Comparison of ENCODE assay signal across 24 cellular contexts in the genomic region with DNA sequence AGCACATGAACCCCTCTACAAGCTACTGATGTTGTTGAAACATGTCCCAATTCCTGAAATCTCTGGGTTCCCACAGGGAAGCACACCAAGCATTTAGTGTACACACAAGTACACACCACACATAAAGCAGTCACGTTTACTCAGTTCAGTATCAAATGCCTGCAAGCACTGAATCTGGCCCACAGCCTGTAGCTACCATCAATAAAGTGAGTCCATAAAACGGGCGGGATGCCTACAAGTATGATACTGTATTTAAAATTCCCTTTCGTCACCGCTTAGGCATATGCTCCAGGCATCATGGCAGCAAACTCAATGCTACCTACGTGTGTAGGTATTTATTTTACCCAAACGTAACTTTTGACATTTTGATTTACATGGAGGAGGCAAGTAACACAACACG. TPM values are rescaled to one million over a fixed set of nuclear protein-coding genes. Genes with fewer than 3 reads are reported as not detected.
DNase-seq lines count a peak whose midpoint lies in the region; ATAC-seq, FAIRE-seq and TF ChIP-seq lines count a peak whose summit lies in the region.
"Had no signal": no experiment of that assay in that cellular context is flagged by ENCODE, and none has a peak within 500 bp of the region (broad histone marks: within the 10 kb centered on the region; RNA-seq: fewer than 3 reads in every experiment).

No MANE protein-coding gene starts in this region.

- no peaks in the 10 kb centered on the region for H3K9me3 ChIP-seq in HepG2 (ENCODE audit: low read length)
- H3K9me3 ChIP-seq in right lobe of liver: no peaks in the 10 kb centered on the region
- no peaks in the 10 kb centered on the region for H3K9me3 ChIP-seq in OCI-LY7 (ENCODE audit: low read length)
- no peaks in the 10 kb centered on the region for H3K9me3 ChIP-seq in iPS-15b (ENCODE audit: control insufficient read depth, insufficient read depth, low read length)
- H3K9me3 ChIP-seq in HAP-1: no peaks in the 10 kb centered on the region
- H3K9me3 ChIP-seq: breast epithelium, heart left ventricle had no signal

- TF ChIP-seq RAD21 in HepG2 (CRISPR knock-in tag; IDR thresholded peaks at IDR 0.05): no peak

- H3K9ac ChIP-seq in HepG2 (ENCODE audit: insufficient read depth, low read depth, low read length): 0 out of 2 replicates have a peak overlapping the region, but pooled peaks have one; percentile 5
- H3K9ac ChIP-seq in iPS-15b (ENCODE audit: low read depth, low read length): peak overlapping the region; percentile 65

- H2AFZ ChIP-seq in HepG2 (ENCODE audit: low read length) (no peak overlapping the region), OCI-LY7 (ENCODE audit: low read length) (no peak overlapping the region)

- ATAC-seq in HepG2 (no peak), right lobe of liver (no peak)
- ATAC-seq in stimulated activated memory B cell treated with anti-CD40 and anti-IgM and Interleukin-4, amounts not matched to agents 10 μg/mL and 1 μg/mL and 100 μg/mL, for 72 hours: no peak
- ATAC-seq: esophagus mucosa; heart left ventricle; stimulated activated naive CD8-positive, alpha-beta T cell treated with anti-CD3 and anti-CD28 coated beads, Interleukin-15, Interleukin-2, amounts not matched to agents 100 U/mL and 50 U/mL, for 24 hours had no signal

- H3K9me2 ChIP-seq in OCI-LY7 (ENCODE audit: insufficient read depth, low read length): no peaks in the 10 kb centered on the region

- no peak for DNase-seq in HepG2 (ENCODE audit: low spot score)
- no peak for DNase-seq in right lobe of liver
- DNase-seq in OCI-LY7 (ENCODE audit: low spot score): no peak
- no peak for DNase-seq in HAP-1 (ENCODE audit: low spot score in 2 of 2)
- DNase-seq in GOT3 (lab: John Stamatoyannopoulos, UW): no peak
- DNase-seq in mesenteric fat pad (ENCODE audit: low spot score): no peak
- DNase-seq: activated CD4-positive, alpha-beta T cell treated with anti-CD3 and anti-CD28 coated beads, Interleukin-2, amount 50 U/mL, for 1 hour; activated effector memory CD4-positive, alpha-beta T cell treated with anti-CD3 and anti-CD28 coated beads, Interleukin-2, amount 50 U/mL, for 16 hours; dermis blood vessel endothelial cell; DMS 273 treated with DMSO at 0.1 percent for 48 hours; heart left ventricle; Kasumi-1; kidney; NCI-H1436; NCI-H2227 treated with DMSO at 0.1 percent for 48 hours; NK-92 treated with Interleukin-12 subunit alpha and Interleukin-12 subunit beta, amount 100 ng/mL, for 24 hours; posterior cingulate gyrus; SIG-M5; stimulated activated naive CD8-positive, alpha-beta T cell treated with anti-CD3 and anti-CD28 coated beads, Interleukin-15, Interleukin-2, amounts not matched to agents 100 U/mL and 50 U/mL, for 24 hours had no signal

- TF ChIP-seq EP300 in HepG2 (IDR thresholded peaks at IDR 0.05; ENCODE audit: low read depth in 2 of 2, low read length in 2 of 2) (no peak), HepG2 (CRISPR knock-in tag; IDR thresholded peaks at IDR 0.05; ENCODE audit: borderline replicate concordance) (no peak)

- H4K20me1 ChIP-seq in HepG2 (ENCODE audit: insufficient read depth, low read length): peaks cover 16% of the 10 kb centered on the region
- no peaks in the 10 kb centered on the region for H4K20me1 ChIP-seq in OCI-LY7 (ENCODE audit: insufficient read depth, low read length)

- TF ChIP-seq CTCF in HepG2 (CRISPR knock-in tag; IDR thresholded peaks at IDR 0.05) (no peak), right lobe of liver (IDR thresholded peaks at IDR 0.05) (no peak), OCI-LY7 (conservative IDR thresholded peaks at IDR 0.05; ENCODE audit: low read length) (no peak)

- no peak overlapping the region for H3K27ac Mint-ChIP-seq in stimulated activated memory B cell treated with anti-CD40 and anti-IgM and Interleukin-4, amounts not matched to agents 10 μg/mL and 1 μg/mL and 100 μg/mL, for 72 hours

- intact Hi-C loops in HepG2 (cut with micrococcal nuclease; ENCODE audit: unreplicated experiment): no loop called here
- intact Hi-C loops in right lobe of liver (cut with DNase I): no loop called here
- intact Hi-C loops in OCI-LY7 (cut with micrococcal nuclease; ENCODE audit: unreplicated experiment): no loop called here

- H3K36me3 ChIP-seq in HepG2 (replicated peaks in 1 of 2; ENCODE audit: control insufficient read depth in 1 of 2, insufficient read depth in 2 of 2, low read length in 2 of 2) (peaks cover 9 to 32% of the 10 kb centered on the region in 2 experiments), right lobe of liver (peaks cover 0 to 13% (median 0%) of the 10 kb centered on the region in 4 donors), OCI-LY7 (ENCODE audit: insufficient read depth, low read length) (peaks cover 22% of the 10 kb centered on the region), iPS-15b (ENCODE audit: control insufficient read depth, insufficient read depth, low read length) (peaks cover 12% of the 10 kb centered on the region), HAP-1 (replicated peaks) (peaks cover 39% of the 10 kb centered on the region)
- H3K36me3 ChIP-seq: breast epithelium had no signal

- FAIRE-seq in HepG2 (lab: Jason Lieb, UNC): no peak
- FAIRE-seq: kidney had no signal

- H3K79me2 ChIP-seq in HepG2 (ENCODE audit: insufficient read depth, low read length): peaks cover 60% of the 10 kb centered on the region
- H3K79me2 ChIP-seq in OCI-LY7 (ENCODE audit: insufficient read depth, low read depth, low read length): peaks cover 9% of the 10 kb centered on the region; the same call in 1 of the 2 replicates

- no peaks in the 10 kb centered on the region for H3K27me3 Mint-ChIP-seq in stimulated activated memory B cell treated with anti-CD40 and anti-IgM and Interleukin-4, amounts not matched to agents 10 μg/mL and 1 μg/mL and 100 μg/mL, for 72 hours

- H3K27me3 ChIP-seq in HepG2 (ENCODE audit: control insufficient read depth in 1 of 2, insufficient read depth in 2 of 2, low read length in 2 of 2): no peaks in the 10 kb centered on the region
- no peaks in the 10 kb centered on the region for H3K27me3 ChIP-seq in right lobe of liver
- H3K27me3 ChIP-seq in iPS-15b (ENCODE audit: control insufficient read depth, insufficient read depth, low read length): no peaks in the 10 kb centered on the region
- no peaks in the 10 kb centered on the region for H3K27me3 ChIP-seq in HAP-1 (ENCODE audit: low read depth)
- H3K27me3 ChIP-seq: breast epithelium, heart left ventricle had no signal

- H3K4me2 ChIP-seq in HepG2 (ENCODE audit: low read depth, low read length) (peak overlapping the region; percentile 74), OCI-LY7 (ENCODE audit: low read length) (no peak overlapping the region)

- no peak overlapping the region for H3K4me3 Mint-ChIP-seq in stimulated activated memory B cell treated with anti-CD40 and anti-IgM and Interleukin-4, amounts not matched to agents 10 μg/mL and 1 μg/mL and 100 μg/mL, for 72 hours

- 79% methylated on average over 8 of the region's 8 CpGs for whole genome bisulfite sequencing in HepG2 (ENCODE audit: low lambda C conversion rate)
- 88% methylated on average over 7 of the region's 8 CpGs for WGBS in right lobe of liver (ENCODE audit: insufficient coverage, low coverage, low lambda C conversion rate, missing lambda C conversion rate)

- CTCF ChIA-PET in HepG2 (lab: Yijun Ruan, JAX; ENCODE audit: low intra/inter-chr PET ratio, low total read pairs): no interaction called here
- CTCF ChIA-PET in OCI-LY7 (lab: Charles Lee; ENCODE audit: unreplicated experiment): no interaction called here

- peaks cover 26% of the 10 kb centered on the region for H3K36me3 Mint-ChIP-seq in stimulated activated memory B cell treated with anti-CD40 and anti-IgM and Interleukin-4, amounts not matched to agents 10 μg/mL and 1 μg/mL and 100 μg/mL, for 72 hours

- H3K4me1 Mint-ChIP-seq in stimulated activated memory B cell treated with anti-CD40 and anti-IgM and Interleukin-4, amounts not matched to agents 10 μg/mL and 1 μg/mL and 100 μg/mL, for 72 hours: peaks cover 44% of the 10 kb centered on the region

- no peaks in the 10 kb centered on the region for H3K9me3 Mint-ChIP-seq in stimulated activated memory B cell treated with anti-CD40 and anti-IgM and Interleukin-4, amounts not matched to agents 10 μg/mL and 1 μg/mL and 100 μg/mL, for 72 hours

- TF ChIP-seq POLR2A in HepG2 (IDR thresholded peaks at IDR 0.05; ENCODE audit: insufficient read depth in 1 of 2, low read depth in 2 of 2, low read length in 2 of 2): no peak
- no peak for TF ChIP-seq POLR2A in right lobe of liver (IDR thresholded peaks at IDR 0.05)

- POLR2A ChIA-PET in HepG2 (lab: Yijun Ruan, JAX) (interaction anchor here (0.6 to 0.9 kb wide), 2 partner anchors 8 to 110 kb away, joined by 3 read pairs; no protein-coding TSS in a partner anchor), OCI-LY7 (lab: Charles Lee) (interaction anchor here (1.4 kb wide), 1 partner anchor 115 kb away, joined by 3 read pairs; no protein-coding TSS in a partner anchor)

- BruUV-seq in HepG2 (replicated peaks; lab: Mats Ljungman, UMichigan) (TSS peak; percentile 58), OCI-LY7 (replicated peaks; lab: Mats Ljungman, UMichigan) (TSS peak; percentile 77)

- in situ Hi-C loops in HepG2 (cut with HindIII; ENCODE audit: extremely low pct_ligation_motif_present, low pct_unique_long_range_greater_than_20kb) (no loop called here), HAP-1 (cut with MboI; ENCODE audit: low sequenced_read_pairs) (no loop called here)

- H3K27ac ChIP-seq in HepG2 (ENCODE audit: extremely low read length, insufficient read depth, low read length) (no peak overlapping the region), right lobe of liver (no peak overlapping the region), OCI-LY7 (ENCODE audit: low read depth, low read length, poor library complexity, severe bottlenecking) (no peak overlapping the region)
- H3K27ac ChIP-seq: breast epithelium, heart left ventricle, HL-60 had no signal

- H3K4me1 ChIP-seq in HepG2 (ENCODE audit: insufficient read depth, low read length) (peaks cover 71% of the 10 kb centered on the region), right lobe of liver (peaks cover 0 to 11% (median 2%) of the 10 kb centered on the region in 4 donors), OCI-LY7 (ENCODE audit: insufficient read depth, low read length, poor library complexity, severe bottlenecking) (peaks cover 22% of the 10 kb centered on the region), iPS-15b (ENCODE audit: control insufficient read depth, insufficient read depth, low read length) (no peaks in the 10 kb centered on the region), HAP-1 (peaks cover 4% of the 10 kb centered on the region; the same call in 1 of the 2 replicates)

- no peak overlapping the region for H3K4me3 ChIP-seq in HepG2 (replicated peaks in 1 of 3; ENCODE audit: insufficient read depth in 1 of 3, low read depth in 2 of 3, low read length in 3 of 3)
- H3K4me3 ChIP-seq in right lobe of liver: no peak overlapping the region
- no peak overlapping the region for H3K4me3 ChIP-seq in OCI-LY7 (ENCODE audit: low read depth, low read length, poor library complexity, severe bottlenecking)
- H3K4me3 ChIP-seq in iPS-15b (ENCODE audit: low read depth, low read length): no peak overlapping the region
- no peak overlapping the region for H3K4me3 ChIP-seq in HAP-1
- H3K4me3 ChIP-seq: breast epithelium, heart left ventricle had no signal

RNA-seq across cellular contexts. Expression of gene AXIN1, which starts 2.3 kb away (rescaled TPM):
- 18.8 and 24.0 TPM in 2 replicates for total RNA-seq in HepG2 (2016; rRNA removed; fragmentation: Illumina TruSeq; extraction: Trizol)
- total RNA-seq in HepG2 (2016; cell fraction: cytosol; rRNA removed; fragmentation: Illumina TruSeq; extraction: Trizol; ENCODE audit: low read depth): 17.0 and 18.3 TPM in 2 replicates
- total RNA-seq in HepG2 (2016; cell fraction: insoluble cytoplasmic fraction; rRNA removed; fragmentation: Illumina TruSeq; extraction: Trizol): 14.2 and 23.9 TPM in 2 replicates
- total RNA-seq in HepG2 (2016; cell fraction: membrane; rRNA removed; fragmentation: Illumina TruSeq; extraction: Trizol): 32.6 and 32.8 TPM in 2 replicates
- 14.9 and 17.5 TPM in 2 replicates for total RNA-seq in HepG2 (2016; cell fraction: nucleus; rRNA removed; fragmentation: Illumina TruSeq; extraction: Trizol)
- polyA plus RNA-seq in HepG2 (2011; rRNA removed): 26.0 and 28.5 TPM in 2 replicates
- 37.0 and 44.7 TPM in 2 replicates for polyA plus RNA-seq in HepG2 (2011; cell fraction: cytosol; rRNA removed)
- 55.4 and 62.8 TPM in 2 replicates for polyA plus RNA-seq in HepG2 (2011; cell fraction: nucleus; rRNA removed)
- polyA plus RNA-seq in HepG2 (2012): 28.4 and 30.4 TPM in 2 replicates
- 8.5 and 8.8 TPM in 2 replicates for polyA plus RNA-seq in HepG2 (2016; cell fraction: cytosol; fragmentation: Illumina TruSeq; extraction: Trizol; ENCODE audit: low read depth)
- polyA plus RNA-seq in HepG2 (2016; cell fraction: insoluble cytoplasmic fraction; fragmentation: Illumina TruSeq; extraction: Trizol; ENCODE audit: low read depth): 19.0 and 24.8 TPM in 2 replicates
- 22.0 and 23.4 TPM in 2 replicates for polyA plus RNA-seq in HepG2 (2016; cell fraction: membrane; fragmentation: Illumina TruSeq; extraction: Trizol; ENCODE audit: low read depth)
- 30.6 and 31.6 TPM in 2 replicates for polyA plus RNA-seq in HepG2 (2016; cell fraction: nucleus; fragmentation: Illumina TruSeq; extraction: Trizol; ENCODE audit: insufficient read depth, low read depth)
- polyA minus RNA-seq in HepG2 (2011; rRNA and poly(A)+ RNA removed; ENCODE audit: low replicate concordance): 10.4 and 24.0 TPM in 2 replicates
- 21.4 and 23.6 TPM in 2 replicates for polyA minus RNA-seq in HepG2 (2011; cell fraction: cytosol; rRNA and poly(A)+ RNA removed)
- polyA minus RNA-seq in HepG2 (2011; cell fraction: nucleus; rRNA and poly(A)+ RNA removed): 14.3 and 15.7 TPM in 2 replicates
- total RNA-seq in right lobe of liver: 10 to 100 TPM in 3 of 6 experiments, 1 to 10 TPM in 3; 5.5 to 17.4 (median 9.4) TPM
- total RNA-seq in OCI-LY7 (2014; rRNA removed; shearing (Covaris generic)): 30.3 and 30.6 TPM in 2 replicates
- total RNA-seq in OCI-LY7 (2022): 29.0 and 29.8 TPM in 2 replicates
- total RNA-seq in mesenteric fat pad: 19.4 TPM

RNA-seq across cellular contexts. Expression of gene MRPL28, which starts 20.1 kb away (rescaled TPM):
- total RNA-seq in HepG2 (2016; rRNA removed; fragmentation: Illumina TruSeq; extraction: Trizol) (114 and 128 TPM in 2 replicates), right lobe of liver (10 to 100 TPM; 29.9 to 64.7 (median 32.6) TPM), OCI-LY7 (2022) (78.1 and 84.6 TPM in 2 replicates), mesenteric fat pad (40.1 TPM)
- total RNA-seq in HepG2 (2016; cell fraction: cytosol; rRNA removed; fragmentation: Illumina TruSeq; extraction: Trizol; ENCODE audit: low read depth): 30.5 and 32.3 TPM in 2 replicates
- 115 and 131 TPM in 2 replicates for total RNA-seq in HepG2 (2016; cell fraction: insoluble cytoplasmic fraction; rRNA removed; fragmentation: Illumina TruSeq; extraction: Trizol)
- total RNA-seq in HepG2 (2016; cell fraction: membrane; rRNA removed; fragmentation: Illumina TruSeq; extraction: Trizol): 36.8 and 38.6 TPM in 2 replicates
- 35.6 and 38.6 TPM in 2 replicates for total RNA-seq in HepG2 (2016; cell fraction: nucleus; rRNA removed; fragmentation: Illumina TruSeq; extraction: Trizol)
- polyA plus RNA-seq in HepG2 (2011; rRNA removed): 121 and 135 TPM in 2 replicates
- polyA plus RNA-seq in HepG2 (2011; cell fraction: cytosol; rRNA removed): 141 and 211 TPM in 2 replicates
- 65.0 and 69.2 TPM in 2 replicates for polyA plus RNA-seq in HepG2 (2011; cell fraction: nucleus; rRNA removed)
- 50.0 and 56.2 TPM in 2 replicates for polyA plus RNA-seq in HepG2 (2012)
- polyA plus RNA-seq in HepG2 (2016; cell fraction: cytosol; fragmentation: Illumina TruSeq; extraction: Trizol; ENCODE audit: low read depth): 35.7 and 36.6 TPM in 2 replicates
- polyA plus RNA-seq in HepG2 (2016; cell fraction: insoluble cytoplasmic fraction; fragmentation: Illumina TruSeq; extraction: Trizol; ENCODE audit: low read depth): 162 and 166 TPM in 2 replicates
- 35.5 and 36.2 TPM in 2 replicates for polyA plus RNA-seq in HepG2 (2016; cell fraction: membrane; fragmentation: Illumina TruSeq; extraction: Trizol; ENCODE audit: low read depth)
- polyA plus RNA-seq in HepG2 (2016; cell fraction: nucleus; fragmentation: Illumina TruSeq; extraction: Trizol; ENCODE audit: insufficient read depth, low read depth): 85.4 and 90.0 TPM in 2 replicates
- polyA minus RNA-seq in HepG2 (2011; rRNA and poly(A)+ RNA removed; ENCODE audit: low replicate concordance): 51.3 and 73.8 TPM in 2 replicates
- 29.4 and 29.5 TPM in 2 replicates for polyA minus RNA-seq in HepG2 (2011; cell fraction: cytosol; rRNA and poly(A)+ RNA removed)
- polyA minus RNA-seq in HepG2 (2011; cell fraction: nucleus; rRNA and poly(A)+ RNA removed): 10.2 and 13.2 TPM in 2 replicates
- 113 and 134 TPM in 2 replicates for total RNA-seq in OCI-LY7 (2014; rRNA removed; shearing (Covaris generic))

RNA-seq across cellular contexts. Expression of gene PGAP6, which starts 31.6 kb away (rescaled TPM):
- 33.7 and 52.7 TPM in 2 replicates for total RNA-seq in HepG2 (2016; rRNA removed; fragmentation: Illumina TruSeq; extraction: Trizol)
- 52.2 and 54.4 TPM in 2 replicates for total RNA-seq in HepG2 (2016; cell fraction: cytosol; rRNA removed; fragmentation: Illumina TruSeq; extraction: Trizol; ENCODE audit: low read depth)
- 27.1 and 52.1 TPM in 2 replicates for total RNA-seq in HepG2 (2016; cell fraction: insoluble cytoplasmic fraction; rRNA removed; fragmentation: Illumina TruSeq; extraction: Trizol)
- total RNA-seq in HepG2 (2016; cell fraction: membrane; rRNA removed; fragmentation: Illumina TruSeq; extraction: Trizol): 108 and 112 TPM in 2 replicates
- total RNA-seq in HepG2 (2016; cell fraction: nucleus; rRNA removed; fragmentation: Illumina TruSeq; extraction: Trizol): 36.6 and 38.8 TPM in 2 replicates
- 136 and 192 TPM in 2 replicates for polyA plus RNA-seq in HepG2 (2011; rRNA removed)
- polyA plus RNA-seq in HepG2 (2011; cell fraction: cytosol; rRNA removed): 183 and 222 TPM in 2 replicates
- 308 and 324 TPM in 2 replicates for polyA plus RNA-seq in HepG2 (2011; cell fraction: nucleus; rRNA removed)
- 54.7 and 75.9 TPM in 2 replicates for polyA plus RNA-seq in HepG2 (2012)
- 90.3 and 94.2 TPM in 2 replicates for polyA plus RNA-seq in HepG2 (2016; cell fraction: cytosol; fragmentation: Illumina TruSeq; extraction: Trizol; ENCODE audit: low read depth)
- polyA plus RNA-seq in HepG2 (2016; cell fraction: insoluble cytoplasmic fraction; fragmentation: Illumina TruSeq; extraction: Trizol; ENCODE audit: low read depth): 43.3 and 54.7 TPM in 2 replicates
- polyA plus RNA-seq in HepG2 (2016; cell fraction: membrane; fragmentation: Illumina TruSeq; extraction: Trizol; ENCODE audit: low read depth): 117 and 127 TPM in 2 replicates
- polyA plus RNA-seq in HepG2 (2016; cell fraction: nucleus; fragmentation: Illumina TruSeq; extraction: Trizol; ENCODE audit: insufficient read depth, low read depth): 107 and 123 TPM in 2 replicates
- 53.1 and 397 TPM in 2 replicates for polyA minus RNA-seq in HepG2 (2011; rRNA and poly(A)+ RNA removed; ENCODE audit: low replicate concordance)
- polyA minus RNA-seq in HepG2 (2011; cell fraction: cytosol; rRNA and poly(A)+ RNA removed): 61.4 and 63.3 TPM in 2 replicates
- polyA minus RNA-seq in HepG2 (2011; cell fraction: nucleus; rRNA and poly(A)+ RNA removed): 26.0 and 48.0 TPM in 2 replicates
- 10 to 100 TPM; 24.3 to 44.6 (median 28.0) TPM for total RNA-seq in right lobe of liver
- 40.1 and 50.6 TPM in 2 replicates for total RNA-seq in OCI-LY7 (2014; rRNA removed; shearing (Covaris generic))
- 34.3 and 41.2 TPM in 2 replicates for total RNA-seq in OCI-LY7 (2022)
- total RNA-seq in mesenteric fat pad: 39.0 TPM

RNA-seq across cellular contexts. Expression of gene NME4, which starts 46.8 kb away (rescaled TPM):
- 82.8 and 121 TPM in 2 replicates for total RNA-seq in HepG2 (2016; rRNA removed; fragmentation: Illumina TruSeq; extraction: Trizol)
- total RNA-seq in HepG2 (2016; cell fraction: cytosol; rRNA removed; fragmentation: Illumina TruSeq; extraction: Trizol; ENCODE audit: low read depth): 711 and 716 TPM in 2 replicates
- 79.6 and 119 TPM in 2 replicates for total RNA-seq in HepG2 (2016; cell fraction: insoluble cytoplasmic fraction; rRNA removed; fragmentation: Illumina TruSeq; extraction: Trizol)
- total RNA-seq in HepG2 (2016; cell fraction: membrane; rRNA removed; fragmentation: Illumina TruSeq; extraction: Trizol): 463 and 513 TPM in 2 replicates
- total RNA-seq in HepG2 (2016; cell fraction: nucleus; rRNA removed; fragmentation: Illumina TruSeq; extraction: Trizol): 47.7 and 52.8 TPM in 2 replicates
- polyA plus RNA-seq in HepG2 (2011; rRNA removed): 263 and 275 TPM in 2 replicates
- polyA plus RNA-seq in HepG2 (2011; cell fraction: cytosol; rRNA removed): 199 and 344 TPM in 2 replicates
- 245 and 274 TPM in 2 replicates for polyA plus RNA-seq in HepG2 (2011; cell fraction: nucleus; rRNA removed)
- 136 and 145 TPM in 2 replicates for polyA plus RNA-seq in HepG2 (2012)
- polyA plus RNA-seq in HepG2 (2016; cell fraction: cytosol; fragmentation: Illumina TruSeq; extraction: Trizol; ENCODE audit: low read depth): 1,773 and 1,829 TPM in 2 replicates
- polyA plus RNA-seq in HepG2 (2016; cell fraction: insoluble cytoplasmic fraction; fragmentation: Illumina TruSeq; extraction: Trizol; ENCODE audit: low read depth): 189 and 200 TPM in 2 replicates
- polyA plus RNA-seq in HepG2 (2016; cell fraction: membrane; fragmentation: Illumina TruSeq; extraction: Trizol; ENCODE audit: low read depth): 997 and 1,012 TPM in 2 replicates
- polyA plus RNA-seq in HepG2 (2016; cell fraction: nucleus; fragmentation: Illumina TruSeq; extraction: Trizol; ENCODE audit: insufficient read depth, low read depth): 195 and 217 TPM in 2 replicates
- polyA minus RNA-seq in HepG2 (2011; rRNA and poly(A)+ RNA removed; ENCODE audit: low replicate concordance): 21.3 and 147 TPM in 2 replicates
- 51.2 and 63.8 TPM in 2 replicates for polyA minus RNA-seq in HepG2 (2011; cell fraction: cytosol; rRNA and poly(A)+ RNA removed)
- 27.2 and 27.9 TPM in 2 replicates for polyA minus RNA-seq in HepG2 (2011; cell fraction: nucleus; rRNA and poly(A)+ RNA removed)
- total RNA-seq in right lobe of liver: 10 to 100 TPM; 50.3 to 83.6 (median 61.0) TPM
- 25.0 and 28.3 TPM in 2 replicates for total RNA-seq in OCI-LY7 (2014; rRNA removed; shearing (Covaris generic))
- total RNA-seq in OCI-LY7 (2022): 24.3 and 25.0 TPM in 2 replicates
- total RNA-seq in mesenteric fat pad: 139 TPM

RNA-seq across cellular contexts. Expression of gene DECR2, which starts 51.5 kb away (rescaled TPM):
- total RNA-seq in HepG2 (2016; rRNA removed; fragmentation: Illumina TruSeq; extraction: Trizol) (27.8 and 36.3 TPM in 2 replicates), right lobe of liver (100 to 1,000 TPM in 3 of 6 experiments, 10 to 100 TPM in 3; 73.6 to 169 (median 97.0) TPM), OCI-LY7 (2022) (14.4 and 15.9 TPM in 2 replicates), mesenteric fat pad (21.8 TPM)
- total RNA-seq in HepG2 (2016; cell fraction: cytosol; rRNA removed; fragmentation: Illumina TruSeq; extraction: Trizol; ENCODE audit: low read depth): 22.1 and 28.4 TPM in 2 replicates
- 28.1 and 37.2 TPM in 2 replicates for total RNA-seq in HepG2 (2016; cell fraction: insoluble cytoplasmic fraction; rRNA removed; fragmentation: Illumina TruSeq; extraction: Trizol)
- 22.1 and 27.1 TPM in 2 replicates for total RNA-seq in HepG2 (2016; cell fraction: membrane; rRNA removed; fragmentation: Illumina TruSeq; extraction: Trizol)
- total RNA-seq in HepG2 (2016; cell fraction: nucleus; rRNA removed; fragmentation: Illumina TruSeq; extraction: Trizol): 34.5 and 35.9 TPM in 2 replicates
- polyA plus RNA-seq in HepG2 (2011; rRNA removed): 44.6 and 51.2 TPM in 2 replicates
- 29.5 and 53.6 TPM in 2 replicates for polyA plus RNA-seq in HepG2 (2011; cell fraction: cytosol; rRNA removed)
- 220 and 244 TPM in 2 replicates for polyA plus RNA-seq in HepG2 (2011; cell fraction: nucleus; rRNA removed)
- 22.1 and 23.1 TPM in 2 replicates for polyA plus RNA-seq in HepG2 (2012)
- polyA plus RNA-seq in HepG2 (2016; cell fraction: cytosol; fragmentation: Illumina TruSeq; extraction: Trizol; ENCODE audit: low read depth): 13.3 and 15.1 TPM in 2 replicates
- 31.8 and 35.2 TPM in 2 replicates for polyA plus RNA-seq in HepG2 (2016; cell fraction: insoluble cytoplasmic fraction; fragmentation: Illumina TruSeq; extraction: Trizol; ENCODE audit: low read depth)
- 19.1 and 19.5 TPM in 2 replicates for polyA plus RNA-seq in HepG2 (2016; cell fraction: membrane; fragmentation: Illumina TruSeq; extraction: Trizol; ENCODE audit: low read depth)
- polyA plus RNA-seq in HepG2 (2016; cell fraction: nucleus; fragmentation: Illumina TruSeq; extraction: Trizol; ENCODE audit: insufficient read depth, low read depth): 124 and 131 TPM in 2 replicates
- polyA minus RNA-seq in HepG2 (2011; rRNA and poly(A)+ RNA removed; ENCODE audit: low replicate concordance): 15.9 and 53.9 TPM in 2 replicates
- polyA minus RNA-seq in HepG2 (2011; cell fraction: cytosol; rRNA and poly(A)+ RNA removed): 17.0 and 17.7 TPM in 2 replicates
- polyA minus RNA-seq in HepG2 (2011; cell fraction: nucleus; rRNA and poly(A)+ RNA removed): 25.4 and 25.9 TPM in 2 replicates
- 7.5 and 8.0 TPM in 2 replicates for total RNA-seq in OCI-LY7 (2014; rRNA removed; shearing (Covaris generic))
